26 cellular contexts compared by ENCODE assay signal in the genomic region with DNA sequence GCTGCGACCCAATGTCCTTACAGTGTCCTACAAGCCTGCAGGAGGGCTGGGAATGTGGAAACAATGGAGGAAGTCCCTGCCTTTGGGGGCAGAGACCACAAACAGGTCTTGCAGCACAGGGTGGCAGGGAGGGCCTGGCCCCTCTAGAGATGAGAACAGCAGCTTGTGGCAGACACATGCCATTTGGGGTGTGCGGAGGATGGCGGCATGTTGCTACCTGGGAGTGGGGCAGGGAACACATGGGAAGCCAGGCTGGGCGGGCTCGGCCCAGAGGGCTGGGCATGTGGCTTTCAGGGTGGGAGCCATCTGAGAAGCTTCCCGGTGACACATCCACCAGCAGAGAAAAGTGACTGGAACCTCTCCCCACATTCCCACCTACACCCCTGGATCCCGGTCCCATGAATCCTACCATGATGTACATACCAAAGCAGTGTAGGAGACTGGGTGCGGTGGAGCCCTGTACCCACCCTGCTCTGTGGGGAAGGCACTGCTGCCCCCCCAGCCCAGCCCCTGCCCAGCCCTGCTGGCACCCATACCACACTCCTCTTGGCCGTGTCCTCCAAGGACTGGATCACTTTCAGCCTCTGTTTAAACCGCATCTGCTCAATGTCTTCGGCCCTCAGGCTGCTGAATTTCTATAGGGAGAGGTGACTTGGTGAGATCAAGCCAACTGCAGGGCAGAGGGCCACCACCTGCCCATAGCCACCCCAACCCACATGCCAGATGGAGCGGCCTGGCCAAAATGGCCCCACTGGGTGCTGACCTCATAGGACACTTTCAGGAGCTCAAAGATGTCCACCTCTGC. TPM values are rescaled to one million over a fixed set of nuclear protein-coding genes. Genes with fewer than 3 reads are reported as not detected.
DNase-seq lines count a peak whose midpoint lies in the region; ATAC-seq, FAIRE-seq and TF ChIP-seq lines count a peak whose summit lies in the region.
"Had no signal": no experiment of that assay in that cellular context is flagged by ENCODE, and none has a peak within 500 bp of the region (broad histone marks: within the 10 kb centered on the region; RNA-seq: fewer than 3 reads in every experiment).

No MANE protein-coding gene starts in this region.

- TF ChIP-seq EP300 in GM12878 (IDR thresholded peaks at IDR 0.05; ENCODE audit: borderline replicate concordance in 1 of 2, control insufficient read depth in 1 of 2, low read depth in 2 of 2, low read length in 2 of 2) (no peak), HepG2 (IDR thresholded peaks at IDR 0.05; ENCODE audit: low read depth in 2 of 2, low read length in 2 of 2) (no peak), HepG2 (CRISPR knock-in tag; IDR thresholded peaks at IDR 0.05; ENCODE audit: borderline replicate concordance) (no peak)

- SMC1A ChIA-PET in GM12878 (lab: Charles Lee; ENCODE audit: uncharacterized antibody, unreplicated experiment), result no interaction called here

- TF ChIP-seq RAD21 in GM12878 (IDR thresholded peaks at IDR 0.05; ENCODE audit: insufficient read depth, low read depth, low read length) (no peak), HepG2 (CRISPR knock-in tag; IDR thresholded peaks at IDR 0.05) (no peak)

- H3K4me2 ChIP-seq in GM12878 (ENCODE audit: control insufficient read depth, insufficient read depth) (no peak overlapping the region), HepG2 (ENCODE audit: low read depth, low read length) (no peak overlapping the region)
- H3K4me2 ChIP-seq: A549, PC-9 had no signal

- DNase-seq in 8988T, result peak; percentile 31
- peak; percentile 13 for DNase-seq in D721Med (ENCODE audit: insufficient read length, low spot score)
- no peak for DNase-seq in GM12878 (ENCODE audit: low read depth, low spot score)
- peak; percentile 56 for DNase-seq in posterior vena cava (ENCODE audit: low spot score)
- DNase-seq in HepG2 (ENCODE audit: low spot score), result no peak
- DNase-seq: AML-193; Caco-2; CD8-positive, alpha-beta T cell; DMS79 treated with DMSO at 0.1 percent for 48 hours; GOT3; HCEC 1CT; NCI-H1048; NCI-H1417; NCI-H1694; NCI-H2029 treated with DMSO at 0.1 percent for 48 hours; NCI-H446 treated with DMSO at 0.1 percent for 48 hours; NCI-H526; NCI-H82; NK-92 treated with Interleukin-12 subunit alpha and Interleukin-12 subunit beta, amount 100 ng/mL, for 24 hours; PC-9 had no signal

- no peaks in the 10 kb centered on the region for H4K20me1 ChIP-seq in GM12878 (ENCODE audit: control insufficient read depth, insufficient read depth)
- no peaks in the 10 kb centered on the region for H4K20me1 ChIP-seq in HepG2 (ENCODE audit: insufficient read depth, low read length)

- H2AFZ ChIP-seq in GM12878 (ENCODE audit: control insufficient read depth, low read depth, low read length), result no peak overlapping the region
- no peak overlapping the region for H2AFZ ChIP-seq in HepG2 (ENCODE audit: low read length)
- H2AFZ ChIP-seq: PC-9 had no signal

- intact Hi-C loops in GM12878 (cut with micrococcal nuclease; ENCODE audit: unreplicated experiment) (no loop called here), posterior vena cava (cut with DNase I) (no loop called here), HepG2 (cut with micrococcal nuclease; ENCODE audit: unreplicated experiment) (no loop called here)

- no peaks in the 10 kb centered on the region for H3K27me3 ChIP-seq in GM12878 (replicated peaks in 1 of 2; ENCODE audit: control insufficient read depth in 2 of 2, insufficient read depth in 2 of 2, low read length in 1 of 2)
- H3K27me3 ChIP-seq in HepG2 (ENCODE audit: control insufficient read depth in 1 of 2, insufficient read depth in 2 of 2, low read length in 2 of 2), result no peaks in the 10 kb centered on the region
- H3K27me3 ChIP-seq: SJSA1 had no signal

- no peak for TF ChIP-seq CTCF in D721Med (IDR thresholded peaks at IDR 0.05; ENCODE audit: insufficient read depth, missing control alignments)
- no peak for TF ChIP-seq CTCF in GM12878 (IDR thresholded peaks at IDR 0.05 in 2 of 3, conservative IDR thresholded peaks at IDR 0.05 in 1 of 3; ENCODE audit: control insufficient read depth in 2 of 3, extremely low read depth in 1 of 3, insufficient read depth in 1 of 3, low read depth in 3 of 3, low read length in 3 of 3)
- no peak for TF ChIP-seq CTCF in HepG2 (CRISPR knock-in tag; IDR thresholded peaks at IDR 0.05)

- TF ChIP-seq POLR2A in GM12878 (IDR thresholded peaks at IDR 0.05; ENCODE audit: low read depth, low read length) (no peak), HepG2 (IDR thresholded peaks at IDR 0.05; ENCODE audit: insufficient read depth in 1 of 2, low read depth in 2 of 2, low read length in 2 of 2) (no peak)

- ATAC-seq in GM12878 (no peak), HepG2 (no peak), GM19324 (IDR thresholded peaks at IDR 0.05; ENCODE audit: low FRiP score, unreplicated experiment) (no peak), GM21619 (IDR thresholded peaks at IDR 0.05; ENCODE audit: unreplicated experiment) (no peak)
- ATAC-seq: A549; CD8-positive, alpha-beta T cell; Right ventricle myocardium inferior had no signal

- no peaks in the 10 kb centered on the region for H3K79me2 ChIP-seq in GM12878 (ENCODE audit: control insufficient read depth, insufficient read depth, low read length)
- no peaks in the 10 kb centered on the region for H3K79me2 ChIP-seq in HepG2 (ENCODE audit: insufficient read depth, low read length)

- in situ Hi-C loops in GM12878 (cut with MboI) (no loop called here), HepG2 (cut with HindIII; ENCODE audit: extremely low pct_ligation_motif_present, low pct_unique_long_range_greater_than_20kb) (no loop called here)

- CTCF ChIA-PET in GM12878 (lab: Yijun Ruan, JAX) (no interaction called here), HepG2 (lab: Yijun Ruan, JAX; ENCODE audit: low intra/inter-chr PET ratio, low total read pairs) (no interaction called here)

- H3K27ac ChIP-seq in GM12878 (ENCODE audit: control insufficient read depth, insufficient read depth) (no peak overlapping the region), HepG2 (ENCODE audit: extremely low read length, insufficient read depth, low read length) (no peak overlapping the region)
- H3K27ac ChIP-seq: A549, C4-2B, PC-9, SJSA1 had no signal

- peaks cover 17% of the 10 kb centered on the region in 2 experiments for H3K36me3 ChIP-seq in GM12878 (ENCODE audit: control insufficient read depth in 2 of 2, insufficient read depth in 2 of 2, low read length in 1 of 2)
- peaks cover 22 to 51% of the 10 kb centered on the region in 2 experiments; a peak in 4 of 5 replicates for H3K36me3 ChIP-seq in HepG2 (replicated peaks in 1 of 2; ENCODE audit: control insufficient read depth in 1 of 2, insufficient read depth in 2 of 2, low read length in 2 of 2)

- FAIRE-seq in D721Med (lab: Jason Lieb, UNC) (no peak), GM12878 (lab: Jason Lieb, UNC) (no peak), HepG2 (lab: Jason Lieb, UNC) (no peak)
- FAIRE-seq: A549 had no signal

- BruUV-seq in GM12878 (replicated peaks; lab: Mats Ljungman, UMichigan), result no TSS peak
- BruUV-seq in HepG2 (replicated peaks; lab: Mats Ljungman, UMichigan), result no TSS peak

- no peaks in the 10 kb centered on the region for H3K4me1 ChIP-seq in GM12878 (ENCODE audit: control insufficient read depth, insufficient read depth, low read length)
- H3K4me1 ChIP-seq in HepG2 (ENCODE audit: insufficient read depth, low read length), result no peaks in the 10 kb centered on the region
- H3K4me1 ChIP-seq: A549, Caco-2 had no signal

- no peaks in the 10 kb centered on the region for H3K9me3 ChIP-seq in GM12878 (replicated peaks; ENCODE audit: control insufficient read depth, insufficient read depth, low read length)
- H3K9me3 ChIP-seq in HepG2 (ENCODE audit: low read length), result no peaks in the 10 kb centered on the region
- H3K9me3 ChIP-seq: A549, Caco-2, SJSA1 had no signal

- H3K4me3 ChIP-seq in GM12878, result no peak overlapping the region
- H3K4me3 ChIP-seq in HepG2 (replicated peaks in 1 of 3; ENCODE audit: insufficient read depth in 1 of 3, low read depth in 2 of 3, low read length in 3 of 3), result no peak overlapping the region
- H3K4me3 ChIP-seq: A549, PC-9, SJSA1 had no signal

- POLR2A ChIA-PET in GM12878 (lab: Charles Lee), result no interaction called here
- POLR2A ChIA-PET in HepG2 (lab: Yijun Ruan, JAX), result no interaction called here

- H3K9ac ChIP-seq in GM12878 (ENCODE audit: control insufficient read depth, insufficient read depth, low read length), result no peak overlapping the region
- no peak overlapping the region for H3K9ac ChIP-seq in HepG2 (ENCODE audit: insufficient read depth, low read depth, low read length)

- RAD21 ChIA-PET in GM12878 (lab: Charles Lee; ENCODE audit: unreplicated experiment), result no interaction called here

- 97% methylated on average over 9 of the region's 12 CpGs for WGBS in GM12878 (ENCODE audit: insufficient coverage, insufficient replicate concordance, low lambda C conversion rate, missing lambda C conversion rate)
- WGBS in HepG2 (ENCODE audit: low lambda C conversion rate), result 96% methylated on average over 9 of the region's 12 CpGs

RNA-seq across cellular contexts. Expression of a gene that starts 13.9 kb away (rescaled TPM):
- 156 and 160 TPM in 2 replicates for total RNA-seq in GM12878 (2013; cell fraction: nucleolus; rRNA removed)
- total RNA-seq in GM12878 (2014; rRNA removed) (16.2 and 17.7 TPM in 2 replicates), GM12878 (2014; rRNA removed; fragmentation: Illumina TruSeq; extraction: Trizol) (7.8 and 10.5 TPM in 2 replicates), GM12878 (2021) (13.3 and 17.4 TPM in 2 replicates), posterior vena cava (10 to 100 TPM; 17.3 to 20.1 TPM), HepG2 (2016; rRNA removed; fragmentation: Illumina TruSeq; extraction: Trizol) (11.3 and 15.5 TPM in 2 replicates)
- polyA plus RNA-seq in GM12878 (2011; ENCODE audit: low read depth), result 15.8 TPM
- polyA plus RNA-seq in GM12878 (2011; rRNA removed) (30.4 and 30.9 TPM in 2 replicates), GM12878 (2014; fragmentation: Illumina TruSeq; extraction: Trizol) (9.7 and 12.3 TPM in 2 replicates), GM12878 (2014; fragmentation: Nextera tagmentation; extraction: Ambion mirVana) (10 to 100 TPM in 1 of 2 experiments, 1 to 10 TPM in 1; 2.4 to 13.6 TPM), GM12878 (2014; rRNA removed) (28.3 and 28.9 TPM in 2 replicates), GM12878 (2016; fragmentation: Nextera tagmentation; extraction: Ambion mirVana) (10 to 100 TPM; 10.0 to 12.7 TPM), HepG2 (2011; rRNA removed) (32.6 and 34.1 TPM in 2 replicates)
- polyA plus RNA-seq in GM12878 (2011; cell fraction: cytosol; rRNA removed), result 35.9 and 43.8 TPM in 2 replicates
- polyA plus RNA-seq in GM12878 (2011; cell fraction: nucleus; rRNA removed), result 161 and 182 TPM in 2 replicates
- 21.8 and 22.8 TPM in 2 replicates for polyA plus RNA-seq in GM12878 (2012)
- 9.7 and 17.6 TPM in 2 replicates for polyA minus RNA-seq in GM12878 (2011; rRNA and poly(A)+ RNA removed)
- 4.4 and 5.6 TPM in 2 replicates for polyA minus RNA-seq in GM12878 (2011; cell fraction: cytosol; rRNA and poly(A)+ RNA removed)
- polyA minus RNA-seq in GM12878 (2011; cell fraction: nucleus; rRNA and poly(A)+ RNA removed), result 15.0 and 23.3 TPM in 2 replicates
- 5.8 and 6.9 TPM in 2 replicates for total RNA-seq in HepG2 (2016; cell fraction: cytosol; rRNA removed; fragmentation: Illumina TruSeq; extraction: Trizol; ENCODE audit: low read depth)
- total RNA-seq in HepG2 (2016; cell fraction: insoluble cytoplasmic fraction; rRNA removed; fragmentation: Illumina TruSeq; extraction: Trizol), result 9.7 and 18.4 TPM in 2 replicates
- total RNA-seq in HepG2 (2016; cell fraction: membrane; rRNA removed; fragmentation: Illumina TruSeq; extraction: Trizol), result 4.5 and 5.1 TPM in 2 replicates
- 22.2 and 24.1 TPM in 2 replicates for total RNA-seq in HepG2 (2016; cell fraction: nucleus; rRNA removed; fragmentation: Illumina TruSeq; extraction: Trizol)
- 7.9 and 9.8 TPM in 2 replicates for polyA plus RNA-seq in HepG2 (2011; cell fraction: cytosol; rRNA removed)
- polyA plus RNA-seq in HepG2 (2011; cell fraction: nucleus; rRNA removed), result 162 and 171 TPM in 2 replicates
- 19.0 and 22.7 TPM in 2 replicates for polyA plus RNA-seq in HepG2 (2012)
- 1.4 and 1.7 TPM in 2 replicates for polyA plus RNA-seq in HepG2 (2016; cell fraction: cytosol; fragmentation: Illumina TruSeq; extraction: Trizol; ENCODE audit: low read depth)
- 8.1 and 8.4 TPM in 2 replicates for polyA plus RNA-seq in HepG2 (2016; cell fraction: insoluble cytoplasmic fraction; fragmentation: Illumina TruSeq; extraction: Trizol; ENCODE audit: low read depth)
- polyA plus RNA-seq in HepG2 (2016; cell fraction: membrane; fragmentation: Illumina TruSeq; extraction: Trizol; ENCODE audit: low read depth), result 2.1 and 3.0 TPM in 2 replicates
- 78.5 and 90.7 TPM in 2 replicates for polyA plus RNA-seq in HepG2 (2016; cell fraction: nucleus; fragmentation: Illumina TruSeq; extraction: Trizol; ENCODE audit: insufficient read depth, low read depth)
- polyA minus RNA-seq in HepG2 (2011; rRNA and poly(A)+ RNA removed; ENCODE audit: low replicate concordance), result 16.4 and 18.6 TPM in 2 replicates
- polyA minus RNA-seq in HepG2 (2011; cell fraction: cytosol; rRNA and poly(A)+ RNA removed), result 2.5 and 4.4 TPM in 2 replicates
- polyA minus RNA-seq in HepG2 (2011; cell fraction: nucleus; rRNA and poly(A)+ RNA removed), result 31.4 and 38.0 TPM in 2 replicates

RNA-seq across cellular contexts. Expression of a gene that starts 35.1 kb away (rescaled TPM):
- 235 and 272 TPM in 2 replicates for total RNA-seq in GM12878 (2013; cell fraction: nucleolus; rRNA removed)
- total RNA-seq in GM12878 (2014; rRNA removed) (18.9 and 26.4 TPM in 2 replicates), GM12878 (2014; rRNA removed; fragmentation: Illumina TruSeq; extraction: Trizol) (31.0 and 33.1 TPM in 2 replicates), GM12878 (2021) (63.7 and 74.2 TPM in 2 replicates), posterior vena cava (10 to 100 TPM; 85.0 to 90.5 TPM), HepG2 (2016; rRNA removed; fragmentation: Illumina TruSeq; extraction: Trizol) (26.8 and 35.0 TPM in 2 replicates)
- polyA plus RNA-seq in GM12878 (2011; ENCODE audit: low read depth), result 23.4 TPM
- polyA plus RNA-seq in GM12878 (2011; rRNA removed) (30.6 and 42.7 TPM in 2 replicates), GM12878 (2014; fragmentation: Illumina TruSeq; extraction: Trizol) (25.4 and 34.2 TPM in 2 replicates), GM12878 (2014; fragmentation: Nextera tagmentation; extraction: Ambion mirVana) (1 to 10 TPM; 4.0 to 8.3 TPM), GM12878 (2014; rRNA removed) (61.6 and 63.0 TPM in 2 replicates), GM12878 (2016; fragmentation: Nextera tagmentation; extraction: Ambion mirVana) (10 to 100 TPM; 34.9 to 36.4 TPM), HepG2 (2011; rRNA removed) (50.0 and 59.5 TPM in 2 replicates)
- polyA plus RNA-seq in GM12878 (2011; cell fraction: cytosol; rRNA removed), result 47.0 and 56.2 TPM in 2 replicates
- polyA plus RNA-seq in GM12878 (2011; cell fraction: nucleus; rRNA removed), result 385 and 407 TPM in 2 replicates
- polyA plus RNA-seq in GM12878 (2012), result 45.9 and 56.5 TPM in 2 replicates
- polyA minus RNA-seq in GM12878 (2011; rRNA and poly(A)+ RNA removed), result 43.5 and 76.1 TPM in 2 replicates
- 27.5 and 28.4 TPM in 2 replicates for polyA minus RNA-seq in GM12878 (2011; cell fraction: cytosol; rRNA and poly(A)+ RNA removed)
- polyA minus RNA-seq in GM12878 (2011; cell fraction: nucleus; rRNA and poly(A)+ RNA removed), result 81.2 and 102 TPM in 2 replicates
- total RNA-seq in HepG2 (2016; cell fraction: cytosol; rRNA removed; fragmentation: Illumina TruSeq; extraction: Trizol; ENCODE audit: low read depth), result 16.3 and 18.1 TPM in 2 replicates
- 22.4 and 35.5 TPM in 2 replicates for total RNA-seq in HepG2 (2016; cell fraction: insoluble cytoplasmic fraction; rRNA removed; fragmentation: Illumina TruSeq; extraction: Trizol)
- total RNA-seq in HepG2 (2016; cell fraction: membrane; rRNA removed; fragmentation: Illumina TruSeq; extraction: Trizol), result 27.6 and 33.0 TPM in 2 replicates
- 34.2 and 36.7 TPM in 2 replicates for total RNA-seq in HepG2 (2016; cell fraction: nucleus; rRNA removed; fragmentation: Illumina TruSeq; extraction: Trizol)
- 37.5 and 49.4 TPM in 2 replicates for polyA plus RNA-seq in HepG2 (2011; cell fraction: cytosol; rRNA removed)
- polyA plus RNA-seq in HepG2 (2011; cell fraction: nucleus; rRNA removed), result 238 and 301 TPM in 2 replicates
- 31.9 and 43.3 TPM in 2 replicates for polyA plus RNA-seq in HepG2 (2012)
- 12.6 and 12.7 TPM in 2 replicates for polyA plus RNA-seq in HepG2 (2016; cell fraction: cytosol; fragmentation: Illumina TruSeq; extraction: Trizol; ENCODE audit: low read depth)
- 23.9 and 30.1 TPM in 2 replicates for polyA plus RNA-seq in HepG2 (2016; cell fraction: insoluble cytoplasmic fraction; fragmentation: Illumina TruSeq; extraction: Trizol; ENCODE audit: low read depth)
- polyA plus RNA-seq in HepG2 (2016; cell fraction: membrane; fragmentation: Illumina TruSeq; extraction: Trizol; ENCODE audit: low read depth), result 21.4 and 23.2 TPM in 2 replicates
- 77.4 and 83.8 TPM in 2 replicates for polyA plus RNA-seq in HepG2 (2016; cell fraction: nucleus; fragmentation: Illumina TruSeq; extraction: Trizol; ENCODE audit: insufficient read depth, low read depth)
- polyA minus RNA-seq in HepG2 (2011; rRNA and poly(A)+ RNA removed; ENCODE audit: low replicate concordance), result 111 and 116 TPM in 2 replicates
- polyA minus RNA-seq in HepG2 (2011; cell fraction: cytosol; rRNA and poly(A)+ RNA removed), result 34.3 and 37.3 TPM in 2 replicates
- 73.2 and 88.6 TPM in 2 replicates for polyA minus RNA-seq in HepG2 (2011; cell fraction: nucleus; rRNA and poly(A)+ RNA removed)

RNA-seq across cellular contexts. Expression of a gene that starts 51.9 kb away (rescaled TPM):
- 109 and 123 TPM in 2 replicates for total RNA-seq in GM12878 (2013; cell fraction: nucleolus; rRNA removed)
- 127 and 138 TPM in 2 replicates for total RNA-seq in GM12878 (2014; rRNA removed)
- 43.7 and 45.0 TPM in 2 replicates for total RNA-seq in GM12878 (2014; rRNA removed; fragmentation: Illumina TruSeq; extraction: Trizol)
- 105 and 106 TPM in 2 replicates for total RNA-seq in GM12878 (2021)
- 45.8 TPM for polyA plus RNA-seq in GM12878 (2011; ENCODE audit: low read depth)
- polyA plus RNA-seq in GM12878 (2011; rRNA removed), result 33.6 and 53.8 TPM in 2 replicates
- 81.2 and 91.2 TPM in 2 replicates for polyA plus RNA-seq in GM12878 (2011; cell fraction: cytosol; rRNA removed)
- polyA plus RNA-seq in GM12878 (2011; cell fraction: nucleus; rRNA removed), result 114 and 124 TPM in 2 replicates
- polyA plus RNA-seq in GM12878 (2012), result 128 and 145 TPM in 2 replicates
- polyA plus RNA-seq in GM12878 (2014; fragmentation: Illumina TruSeq; extraction: Trizol), result 23.8 and 54.0 TPM in 2 replicates
- polyA plus RNA-seq in GM12878 (2014; fragmentation: Nextera tagmentation; extraction: Ambion mirVana), result 1 to 10 TPM; 6.3 to 8.1 TPM
- polyA plus RNA-seq in GM12878 (2014; rRNA removed), result 70.1 and 75.3 TPM in 2 replicates
- polyA plus RNA-seq in GM12878 (2016; fragmentation: Nextera tagmentation; extraction: Ambion mirVana), result 100 to 1,000 TPM; 117 to 127 TPM
- 32.2 and 65.4 TPM in 2 replicates for polyA minus RNA-seq in GM12878 (2011; rRNA and poly(A)+ RNA removed)
- polyA minus RNA-seq in GM12878 (2011; cell fraction: cytosol; rRNA and poly(A)+ RNA removed), result 73.9 and 76.5 TPM in 2 replicates
- polyA minus RNA-seq in GM12878 (2011; cell fraction: nucleus; rRNA and poly(A)+ RNA removed), result 135 and 203 TPM in 2 replicates
- total RNA-seq in posterior vena cava, result 100 to 1,000 TPM; 245 to 333 TPM
- 160 and 161 TPM in 2 replicates for total RNA-seq in HepG2 (2016; rRNA removed; fragmentation: Illumina TruSeq; extraction: Trizol)
- 45.2 and 49.8 TPM in 2 replicates for total RNA-seq in HepG2 (2016; cell fraction: cytosol; rRNA removed; fragmentation: Illumina TruSeq; extraction: Trizol; ENCODE audit: low read depth)
- 158 and 162 TPM in 2 replicates for total RNA-seq in HepG2 (2016; cell fraction: insoluble cytoplasmic fraction; rRNA removed; fragmentation: Illumina TruSeq; extraction: Trizol)
- 63.1 and 66.1 TPM in 2 replicates for total RNA-seq in HepG2 (2016; cell fraction: membrane; rRNA removed; fragmentation: Illumina TruSeq; extraction: Trizol)
- 98.3 and 116 TPM in 2 replicates for total RNA-seq in HepG2 (2016; cell fraction: nucleus; rRNA removed; fragmentation: Illumina TruSeq; extraction: Trizol)
- polyA plus RNA-seq in HepG2 (2011; rRNA removed), result 90.9 and 126 TPM in 2 replicates
- 81.2 and 85.2 TPM in 2 replicates for polyA plus RNA-seq in HepG2 (2011; cell fraction: cytosol; rRNA removed)
- polyA plus RNA-seq in HepG2 (2011; cell fraction: nucleus; rRNA removed), result 240 and 268 TPM in 2 replicates
- polyA plus RNA-seq in HepG2 (2012), result 80.8 and 157 TPM in 2 replicates
- polyA plus RNA-seq in HepG2 (2016; cell fraction: cytosol; fragmentation: Illumina TruSeq; extraction: Trizol; ENCODE audit: low read depth), result 43.0 and 45.0 TPM in 2 replicates
- polyA plus RNA-seq in HepG2 (2016; cell fraction: insoluble cytoplasmic fraction; fragmentation: Illumina TruSeq; extraction: Trizol; ENCODE audit: low read depth), result 179 and 191 TPM in 2 replicates
- 48.5 and 49.4 TPM in 2 replicates for polyA plus RNA-seq in HepG2 (2016; cell fraction: membrane; fragmentation: Illumina TruSeq; extraction: Trizol; ENCODE audit: low read depth)
- polyA plus RNA-seq in HepG2 (2016; cell fraction: nucleus; fragmentation: Illumina TruSeq; extraction: Trizol; ENCODE audit: insufficient read depth, low read depth), result 190 and 194 TPM in 2 replicates
- 245 and 268 TPM in 2 replicates for polyA minus RNA-seq in HepG2 (2011; rRNA and poly(A)+ RNA removed; ENCODE audit: low replicate concordance)
- 106 and 114 TPM in 2 replicates for polyA minus RNA-seq in HepG2 (2011; cell fraction: cytosol; rRNA and poly(A)+ RNA removed)
- 238 and 284 TPM in 2 replicates for polyA minus RNA-seq in HepG2 (2011; cell fraction: nucleus; rRNA and poly(A)+ RNA removed)

Comparison
In these comparisons a context has a peak if more than half of its experiments do, and no peak if none do; other contexts are left out.
1. DNase-seq: peak in 8988T (single experiment), D721Med (single experiment) and posterior vena cava (single experiment); none in GM12878 (single experiment) and HepG2 (single experiment).